In the genomic region with DNA sequence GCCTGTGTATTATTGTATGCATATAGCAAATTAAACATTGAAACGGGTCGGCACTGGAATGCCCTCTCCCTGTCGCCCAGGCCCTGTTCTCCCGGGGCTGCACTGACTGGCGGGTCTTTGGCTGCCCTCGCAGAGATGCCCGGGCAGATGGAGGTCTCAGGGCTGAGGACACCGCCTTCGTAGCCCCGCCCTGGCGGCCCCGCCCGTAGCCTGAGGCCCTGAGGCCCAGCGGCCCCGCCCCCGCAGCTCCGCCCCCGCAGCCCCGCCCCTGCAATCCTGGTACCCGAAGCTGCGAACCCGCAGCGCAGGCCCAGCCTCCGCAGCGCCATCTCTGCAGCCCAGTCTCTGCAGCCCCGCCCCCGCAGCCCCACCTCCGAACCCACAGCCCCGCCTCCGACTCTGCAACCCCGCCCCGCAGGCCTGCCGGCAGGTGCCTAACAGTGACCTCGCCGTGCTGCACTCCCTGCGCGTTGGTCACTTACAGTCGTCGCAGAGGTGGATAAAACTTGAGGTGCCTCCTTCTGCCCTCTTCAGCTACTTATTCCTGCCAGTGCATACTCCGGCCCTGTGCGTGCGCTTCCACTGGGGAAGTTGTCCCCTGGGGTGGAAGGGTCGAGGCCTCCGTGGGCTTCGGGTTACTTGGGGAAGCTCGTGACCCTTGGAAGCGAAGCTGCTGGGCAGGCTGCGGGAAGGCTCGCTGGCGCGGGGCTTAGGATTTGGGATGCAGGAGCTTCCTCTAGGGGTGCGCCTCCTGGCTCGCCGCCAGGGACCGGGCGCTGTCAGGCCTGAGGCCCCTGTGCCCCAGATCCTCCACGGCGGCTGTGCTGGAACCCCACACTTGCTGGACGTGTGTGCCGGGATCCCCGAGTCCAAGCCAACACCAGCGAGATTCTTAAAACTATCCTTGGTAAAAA, we compare ENCODE assay signal across 8 cellular contexts.
DNase-seq lines count a peak whose midpoint lies in the region; ATAC-seq and TF ChIP-seq lines count a peak whose summit lies in the region.

No MANE protein-coding gene starts in this region.

- peaks cover 12% of the 10 kb centered on the region for H3K36me3 Mint-ChIP-seq in CD8-positive, alpha-beta T cell
- peaks cover 4% of the 10 kb centered on the region for H3K36me3 Mint-ChIP-seq in IgD-negative memory B cell

- TF ChIP-seq CTCF in CD8-positive, alpha-beta T cell (IDR thresholded peaks at IDR 0.05), result no peak
- no peak for TF ChIP-seq CTCF in lung (IDR thresholded peaks at IDR 0.05; ENCODE audit: control extremely low read depth, extremely low read depth)

- peak overlapping the region; percentile 23 for H3K4me3 ChIP-seq in CD8-positive, alpha-beta T cell (ENCODE audit: low read depth, low read length)
- no peak overlapping the region for H3K4me3 ChIP-seq in lung

- peak; percentile 98 for ATAC-seq in CD8-positive, alpha-beta T cell
- ATAC-seq in GM21423 (IDR thresholded peaks at IDR 0.05; ENCODE audit: unreplicated experiment) (peak; percentile 73), lung (ENCODE audit: insufficient read depth, low FRiP score) (peak; percentile 85), GM18870 (IDR thresholded peaks at IDR 0.05; ENCODE audit: unreplicated experiment) (no peak)

- WGBS in lung, 2 donors, result 24% methylated on average over 50 to 62 of the region's 62 CpGs

- CTCF ChIA-PET in CD8-positive, alpha-beta T cell (lab: Charles Lee), result interaction anchor here (0.6 to 1.3 kb wide), 2 partner anchors 73 to 1251 kb away, joined by 3 read pairs; no protein-coding TSS in a partner anchor

- H3K27me3 ChIP-seq in CD8-positive, alpha-beta T cell (ENCODE audit: insufficient read depth, low read length), result no peaks in the 10 kb centered on the region
- H3K27me3 ChIP-seq in lung (ENCODE audit: control insufficient read depth, insufficient read depth), result no peaks in the 10 kb centered on the region

- no peak overlapping the region for H3K27ac Mint-ChIP-seq in CD8-positive, alpha-beta T cell
- no peak overlapping the region for H3K27ac Mint-ChIP-seq in IgD-negative memory B cell

- no peaks in the 10 kb centered on the region for H3K9me3 Mint-ChIP-seq in CD8-positive, alpha-beta T cell
- H3K9me3 Mint-ChIP-seq in IgD-negative memory B cell, result no peaks in the 10 kb centered on the region

- no peaks in the 10 kb centered on the region for H3K9me3 ChIP-seq in CD8-positive, alpha-beta T cell (ENCODE audit: low read length)
- no peaks in the 10 kb centered on the region for H3K9me3 ChIP-seq in lung (ENCODE audit: control insufficient read depth in 2 of 2, insufficient read depth in 1 of 2, low read length in 1 of 2)

- intact Hi-C loops in CD8-positive, alpha-beta T cell (cut with DNase I, micrococcal nuclease), result loop anchor here (1.0 to 10.0 kb wide), 8 partner anchors 28 to 1219 kb away; partner anchors contain the start of genes ICE1 (in 2 of the 2), MED10 (in 2 of the 2), NSUN2 (in 2 of the 2) and SRD5A1 (in 2 of the 2)

- H3K4me1 ChIP-seq in CD8-positive, alpha-beta T cell (ENCODE audit: insufficient read depth, low read length), result peaks cover 17% of the 10 kb centered on the region
- H3K4me1 ChIP-seq in lung (ENCODE audit: control insufficient read depth in 2 of 2, insufficient read depth in 2 of 2, low read length in 2 of 2), result no peaks in the 10 kb centered on the region

- H3K4me3 Mint-ChIP-seq in CD8-positive, alpha-beta T cell, result peak overlapping the region; percentile 29
- H3K4me3 Mint-ChIP-seq in IgD-negative memory B cell, result peak overlapping the region in 3 of 4 donors; percentile 25 to 80 (median 75)

- POLR2A ChIA-PET in CD8-positive, alpha-beta T cell (lab: Charles Lee), result interaction anchor here (1.2 to 1.4 kb wide), 2 partner anchors 72 to 884 kb away, joined by 3 to 4 read pairs; partner anchors contain the start of genes ICE1 and MED10

- peaks cover 1% of the 10 kb centered on the region for H3K36me3 ChIP-seq in CD8-positive, alpha-beta T cell (ENCODE audit: insufficient read depth, low read length)
- H3K36me3 ChIP-seq in lung (ENCODE audit: control insufficient read depth in 2 of 2, insufficient read depth in 2 of 2, low read length in 2 of 2), result peaks cover 0 to 2% of the 10 kb centered on the region in 2 donors

- no peak overlapping the region for H3K27ac ChIP-seq in CD8-positive, alpha-beta T cell (ENCODE audit: low read depth, low read length)
- H3K27ac ChIP-seq in lung (ENCODE audit: low read depth in 1 of 2, low read length in 1 of 2), result no peak overlapping the region

- peaks cover 21% of the 10 kb centered on the region for H3K4me1 Mint-ChIP-seq in CD8-positive, alpha-beta T cell (ENCODE audit: low read depth)
- H3K4me1 Mint-ChIP-seq in IgD-negative memory B cell, result peaks cover 20 to 24% (median 22%) of the 10 kb centered on the region in 3 donors

- peaks cover 8% of the 10 kb centered on the region for H3K27me3 Mint-ChIP-seq in CD8-positive, alpha-beta T cell (ENCODE audit: low read depth)
- peaks cover 5% of the 10 kb centered on the region for H3K27me3 Mint-ChIP-seq in IgD-negative memory B cell

- peak; percentile 71 to 88 (median 84) for DNase-seq in CD8-positive, alpha-beta T cell
- DNase-seq in activated CD4-positive, alpha-beta T cell treated with anti-CD3 and anti-CD28 coated beads, Interleukin-2, amount 50 U/mL, for 1 hour, result peak; percentile 85
- DNase-seq in dermis blood vessel endothelial cell (peak; percentile 32), lung (ENCODE audit: low spot score) (peak; percentile 89)
- DNase-seq in stimulated activated CD8-positive, alpha-beta memory T cell treated with anti-CD3 and anti-CD28 coated beads, Interleukin-4, amount 100 ng/mL, for 1 hour (ENCODE audit: low read depth in 2 of 2, low spot score in 1 of 2), result peak; percentile 51 to 74

Comparison
In these comparisons a context has a peak if more than half of its experiments do, and no peak if none do; other contexts are left out.
1. DNase-seq: peak in every context shown above with its lines; median percentile 89 in lung; 85 in activated CD4-positive, alpha-beta T cell treated with anti-CD3 and anti-CD28 coated beads, Interleukin-2, amount 50 U/mL, for 1 hour; 84 in CD8-positive, alpha-beta T cell; 62 in stimulated activated CD8-positive, alpha-beta memory T cell treated with anti-CD3 and anti-CD28 coated beads, Interleukin-4, amount 100 ng/mL, for 1 hour; 32 in dermis blood vessel endothelial cell.